ENCODE assay signal across 8 cellular contexts in the genomic region with DNA sequence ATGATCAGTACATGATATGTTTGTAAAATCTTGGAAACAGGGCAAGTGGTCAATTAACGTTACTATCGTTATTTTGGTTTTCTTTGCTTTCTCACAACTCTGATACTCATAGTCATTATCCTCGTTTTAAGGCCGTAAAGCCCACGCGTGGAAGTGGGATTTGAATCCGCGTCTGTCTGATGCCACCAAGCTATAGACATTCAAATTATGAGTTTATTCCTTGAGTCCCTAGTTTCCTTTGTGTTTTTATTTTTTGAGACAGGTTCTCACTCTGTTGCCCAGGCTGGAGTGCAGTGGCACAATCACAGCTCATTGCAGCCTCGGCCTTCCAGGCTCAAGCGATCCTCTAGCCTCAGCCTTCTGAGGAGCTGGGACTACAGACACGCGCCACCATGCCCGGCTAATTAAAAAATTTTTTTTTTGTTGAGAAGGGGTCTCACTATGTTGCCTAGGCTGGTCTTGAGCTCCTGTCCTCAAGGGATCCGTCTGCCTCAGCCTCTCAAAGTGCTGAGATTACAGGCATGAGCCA. TPM values are rescaled to one million over a fixed set of nuclear protein-coding genes. Genes with fewer than 3 reads are reported as not detected.
A peak's percentile ranks its signal among the peaks of the same experiment; 100 is the strongest.
DNase-seq lines count a peak whose midpoint lies in the region; TF ChIP-seq lines count a peak whose summit lies in the region.

No MANE protein-coding gene starts in this region.

- TF ChIP-seq CTCF in GM12864 (IDR thresholded peaks at IDR 0.05; ENCODE audit: low read depth, low read length, missing control alignments) (no peak), fibroblast of mammary gland (conservative IDR thresholded peaks at IDR 0.05; ENCODE audit: control insufficient read depth, insufficient read depth, low read depth, low read length) (no peak)

- peaks cover 10% of the 10 kb centered on the region; the same call in 1 of the 2 replicates for H3K4me1 ChIP-seq in SJSA1 (replicated peaks)

- H3K36me3 ChIP-seq in SJSA1, result peaks cover 50% of the 10 kb centered on the region

- DNase-seq in GM12864 (ENCODE audit: low read depth) (no peak), SJSA1 (ENCODE audit: low read depth in 1 of 2, low spot score in 2 of 2) (no peak), fibroblast of mammary gland (ENCODE audit: low read depth) (no peak), retina (peak; percentile 1), G401 (ENCODE audit: low spot score) (no peak), middle frontal gyrus (ENCODE audit: extremely low spot score, low spot score) (no peak), OCI-M1 (lab: John Stamatoyannopoulos, UW) (no peak), mucosa of gallbladder (ENCODE audit: low spot score) (no peak)

- H3K9me3 ChIP-seq in SJSA1 (replicated peaks), result no peaks in the 10 kb centered on the region

- H3K27ac ChIP-seq in SJSA1, result peak overlapping the region; percentile 33

- in situ Hi-C loops in G401 (cut with HindIII; ENCODE audit: low sequenced_read_pairs), result no loop called here

- H3K4me3 ChIP-seq in GM12864 (ENCODE audit: low read depth, low read length) (peak overlapping the region; percentile 79), SJSA1 (peak overlapping the region; percentile 74), fibroblast of mammary gland (ENCODE audit: control insufficient read depth, low read depth, low read length) (peak overlapping the region; percentile 87)

- no peaks in the 10 kb centered on the region for H3K27me3 ChIP-seq in SJSA1 (replicated peaks)

RNA-seq across cellular contexts. Expression of a gene that starts 1.0 kb away (rescaled TPM):
- total RNA-seq in SJSA1 (2014; rRNA removed; shearing (Covaris generic)), result 22.4 and 57.8 TPM in 2 replicates
- total RNA-seq in G401 (2014; rRNA removed; shearing (Covaris generic)), result 69.0 and 95.5 TPM in 2 replicates
- total RNA-seq in mucosa of gallbladder, result 60.8 TPM

RNA-seq across cellular contexts. Expression of a gene that starts 1.2 kb away (rescaled TPM):
- total RNA-seq in SJSA1 (2014; rRNA removed; shearing (Covaris generic)), result 9.7 and 12.4 TPM in 2 replicates
- total RNA-seq in G401 (2014; rRNA removed; shearing (Covaris generic)), result 14.0 and 33.3 TPM in 2 replicates
- 11.3 TPM for total RNA-seq in mucosa of gallbladder

RNA-seq across cellular contexts. Expression of a gene that starts 36.4 kb away (rescaled TPM):
- 72.9 and 86.5 TPM in 2 replicates for total RNA-seq in SJSA1 (2014; rRNA removed; shearing (Covaris generic))
- total RNA-seq in G401 (2014; rRNA removed; shearing (Covaris generic)), result 34.7 and 54.4 TPM in 2 replicates
- total RNA-seq in mucosa of gallbladder, result 4.2 TPM

RNA-seq across cellular contexts. Expression of a gene that starts 46.2 kb away (rescaled TPM):
- 140 and 184 TPM in 2 replicates for total RNA-seq in SJSA1 (2014; rRNA removed; shearing (Covaris generic))
- 117 and 147 TPM in 2 replicates for total RNA-seq in G401 (2014; rRNA removed; shearing (Covaris generic))
- total RNA-seq in mucosa of gallbladder, result 87.2 TPM
